Comparison of ENCODE assay signal across 1 cellular context in the genomic region with DNA sequence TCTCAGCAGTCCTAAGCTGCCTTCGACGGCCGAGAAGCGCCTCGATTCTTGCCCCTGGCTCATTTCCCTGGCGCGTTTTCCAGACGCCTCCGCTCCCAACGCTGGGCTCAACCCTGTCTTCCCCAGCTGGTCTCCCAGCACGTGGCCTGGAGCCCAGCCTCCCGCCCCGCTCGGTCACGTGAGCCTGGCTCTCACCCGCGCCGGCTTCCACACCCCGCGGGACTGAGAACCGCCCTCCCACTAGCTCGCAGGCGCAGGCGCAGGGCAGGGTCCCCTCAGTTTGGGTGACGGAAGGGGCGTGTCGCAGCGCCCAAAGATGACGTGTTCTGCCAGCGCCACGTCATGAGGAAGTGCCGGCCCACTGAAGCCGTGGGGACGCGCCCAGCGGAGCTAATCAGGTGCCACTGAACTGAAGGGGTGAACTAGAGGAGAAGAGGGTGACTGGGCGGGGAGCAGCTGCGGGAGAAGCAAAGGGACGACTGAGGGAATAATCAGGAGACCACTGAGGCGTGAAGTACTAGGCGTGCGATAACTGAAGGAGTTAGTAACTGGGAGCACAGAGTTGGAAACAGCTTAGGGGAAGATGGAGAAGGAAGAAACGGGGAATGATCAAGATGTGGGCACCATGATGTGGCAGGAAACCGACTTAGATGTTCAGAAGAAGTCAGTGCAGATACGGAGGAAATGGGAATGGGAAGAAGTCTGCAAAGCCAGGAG.
TF ChIP-seq lines count a peak whose summit lies in the region.

A gene with protein sequence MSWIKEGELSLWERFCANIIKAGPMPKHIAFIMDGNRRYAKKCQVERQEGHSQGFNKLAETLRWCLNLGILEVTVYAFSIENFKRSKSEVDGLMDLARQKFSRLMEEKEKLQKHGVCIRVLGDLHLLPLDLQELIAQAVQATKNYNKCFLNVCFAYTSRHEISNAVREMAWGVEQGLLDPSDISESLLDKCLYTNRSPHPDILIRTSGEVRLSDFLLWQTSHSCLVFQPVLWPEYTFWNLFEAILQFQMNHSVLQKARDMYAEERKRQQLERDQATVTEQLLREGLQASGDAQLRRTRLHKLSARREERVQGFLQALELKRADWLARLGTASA (plus strand): TSS at position 343 of the 717 bp plus-strand sequence. CDS start 625 bp downstream, outside the sequence.

TF ChIP-seq in WTC11, 78 proteins besides CTCF, POLR2A, EP300 and RAD21 (continued from another document and continues in another):
- TF ChIP-seq, protein P1, sequence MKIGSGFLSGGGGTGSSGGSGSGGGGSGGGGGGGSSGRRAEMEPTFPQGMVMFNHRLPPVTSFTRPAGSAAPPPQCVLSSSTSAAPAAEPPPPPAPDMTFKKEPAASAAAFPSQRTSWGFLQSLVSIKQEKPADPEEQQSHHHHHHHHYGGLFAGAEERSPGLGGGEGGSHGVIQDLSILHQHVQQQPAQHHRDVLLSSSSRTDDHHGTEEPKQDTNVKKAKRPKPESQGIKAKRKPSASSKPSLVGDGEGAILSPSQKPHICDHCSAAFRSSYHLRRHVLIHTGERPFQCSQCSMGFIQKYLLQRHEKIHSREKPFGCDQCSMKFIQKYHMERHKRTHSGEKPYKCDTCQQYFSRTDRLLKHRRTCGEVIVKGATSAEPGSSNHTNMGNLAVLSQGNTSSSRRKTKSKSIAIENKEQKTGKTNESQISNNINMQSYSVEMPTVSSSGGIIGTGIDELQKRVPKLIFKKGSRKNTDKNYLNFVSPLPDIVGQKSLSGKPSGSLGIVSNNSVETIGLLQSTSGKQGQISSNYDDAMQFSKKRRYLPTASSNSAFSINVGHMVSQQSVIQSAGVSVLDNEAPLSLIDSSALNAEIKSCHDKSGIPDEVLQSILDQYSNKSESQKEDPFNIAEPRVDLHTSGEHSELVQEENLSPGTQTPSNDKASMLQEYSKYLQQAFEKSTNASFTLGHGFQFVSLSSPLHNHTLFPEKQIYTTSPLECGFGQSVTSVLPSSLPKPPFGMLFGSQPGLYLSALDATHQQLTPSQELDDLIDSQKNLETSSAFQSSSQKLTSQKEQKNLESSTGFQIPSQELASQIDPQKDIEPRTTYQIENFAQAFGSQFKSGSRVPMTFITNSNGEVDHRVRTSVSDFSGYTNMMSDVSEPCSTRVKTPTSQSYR (CRISPR knock-in tag; IDR thresholded peaks at IDR 0.05), result peak; percentile 95
- TF ChIP-seq, protein P2, sequence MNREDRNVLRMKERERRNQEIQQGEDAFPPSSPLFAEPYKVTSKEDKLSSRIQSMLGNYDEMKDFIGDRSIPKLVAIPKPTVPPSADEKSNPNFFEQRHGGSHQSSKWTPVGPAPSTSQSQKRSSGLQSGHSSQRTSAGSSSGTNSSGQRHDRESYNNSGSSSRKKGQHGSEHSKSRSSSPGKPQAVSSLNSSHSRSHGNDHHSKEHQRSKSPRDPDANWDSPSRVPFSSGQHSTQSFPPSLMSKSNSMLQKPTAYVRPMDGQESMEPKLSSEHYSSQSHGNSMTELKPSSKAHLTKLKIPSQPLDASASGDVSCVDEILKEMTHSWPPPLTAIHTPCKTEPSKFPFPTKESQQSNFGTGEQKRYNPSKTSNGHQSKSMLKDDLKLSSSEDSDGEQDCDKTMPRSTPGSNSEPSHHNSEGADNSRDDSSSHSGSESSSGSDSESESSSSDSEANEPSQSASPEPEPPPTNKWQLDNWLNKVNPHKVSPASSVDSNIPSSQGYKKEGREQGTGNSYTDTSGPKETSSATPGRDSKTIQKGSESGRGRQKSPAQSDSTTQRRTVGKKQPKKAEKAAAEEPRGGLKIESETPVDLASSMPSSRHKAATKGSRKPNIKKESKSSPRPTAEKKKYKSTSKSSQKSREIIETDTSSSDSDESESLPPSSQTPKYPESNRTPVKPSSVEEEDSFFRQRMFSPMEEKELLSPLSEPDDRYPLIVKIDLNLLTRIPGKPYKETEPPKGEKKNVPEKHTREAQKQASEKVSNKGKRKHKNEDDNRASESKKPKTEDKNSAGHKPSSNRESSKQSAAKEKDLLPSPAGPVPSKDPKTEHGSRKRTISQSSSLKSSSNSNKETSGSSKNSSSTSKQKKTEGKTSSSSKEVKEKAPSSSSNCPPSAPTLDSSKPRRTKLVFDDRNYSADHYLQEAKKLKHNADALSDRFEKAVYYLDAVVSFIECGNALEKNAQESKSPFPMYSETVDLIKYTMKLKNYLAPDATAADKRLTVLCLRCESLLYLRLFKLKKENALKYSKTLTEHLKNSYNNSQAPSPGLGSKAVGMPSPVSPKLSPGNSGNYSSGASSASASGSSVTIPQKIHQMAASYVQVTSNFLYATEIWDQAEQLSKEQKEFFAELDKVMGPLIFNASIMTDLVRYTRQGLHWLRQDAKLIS (CRISPR knock-in tag; IDR thresholded peaks at IDR 0.05; ENCODE audit: borderline replicate concordance), result peak; percentile 97
- TF ChIP-seq HMGA2 (CRISPR knock-in tag; IDR thresholded peaks at IDR 0.05), result no peak
- TF ChIP-seq GABPB1 (CRISPR knock-in tag; IDR thresholded peaks at IDR 0.05), result peak; percentile 89
- TF ChIP-seq CREB1 (CRISPR knock-in tag; IDR thresholded peaks at IDR 0.05), result peak; percentile 97
- TF ChIP-seq, protein P3, sequence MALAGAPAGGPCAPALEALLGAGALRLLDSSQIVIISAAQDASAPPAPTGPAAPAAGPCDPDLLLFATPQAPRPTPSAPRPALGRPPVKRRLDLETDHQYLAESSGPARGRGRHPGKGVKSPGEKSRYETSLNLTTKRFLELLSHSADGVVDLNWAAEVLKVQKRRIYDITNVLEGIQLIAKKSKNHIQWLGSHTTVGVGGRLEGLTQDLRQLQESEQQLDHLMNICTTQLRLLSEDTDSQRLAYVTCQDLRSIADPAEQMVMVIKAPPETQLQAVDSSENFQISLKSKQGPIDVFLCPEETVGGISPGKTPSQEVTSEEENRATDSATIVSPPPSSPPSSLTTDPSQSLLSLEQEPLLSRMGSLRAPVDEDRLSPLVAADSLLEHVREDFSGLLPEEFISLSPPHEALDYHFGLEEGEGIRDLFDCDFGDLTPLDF (CRISPR knock-in tag; IDR thresholded peaks at IDR 0.05), result peak; percentile 89
- TF ChIP-seq, protein P4, sequence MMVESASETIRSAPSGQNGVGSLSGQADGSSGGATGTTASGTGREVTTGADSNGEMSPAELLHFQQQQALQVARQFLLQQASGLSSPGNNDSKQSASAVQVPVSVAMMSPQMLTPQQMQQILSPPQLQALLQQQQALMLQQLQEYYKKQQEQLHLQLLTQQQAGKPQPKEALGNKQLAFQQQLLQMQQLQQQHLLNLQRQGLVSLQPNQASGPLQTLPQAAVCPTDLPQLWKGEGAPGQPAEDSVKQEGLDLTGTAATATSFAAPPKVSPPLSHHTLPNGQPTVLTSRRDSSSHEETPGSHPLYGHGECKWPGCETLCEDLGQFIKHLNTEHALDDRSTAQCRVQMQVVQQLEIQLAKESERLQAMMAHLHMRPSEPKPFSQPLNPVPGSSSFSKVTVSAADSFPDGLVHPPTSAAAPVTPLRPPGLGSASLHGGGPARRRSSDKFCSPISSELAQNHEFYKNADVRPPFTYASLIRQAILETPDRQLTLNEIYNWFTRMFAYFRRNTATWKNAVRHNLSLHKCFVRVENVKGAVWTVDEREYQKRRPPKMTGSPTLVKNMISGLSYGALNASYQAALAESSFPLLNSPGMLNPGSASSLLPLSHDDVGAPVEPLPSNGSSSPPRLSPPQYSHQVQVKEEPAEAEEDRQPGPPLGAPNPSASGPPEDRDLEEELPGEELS (CRISPR knock-in tag; IDR thresholded peaks at IDR 0.05), result peak; percentile 95
- TF ChIP-seq CBFB (CRISPR knock-in tag; IDR thresholded peaks at IDR 0.05; ENCODE audit: low read depth), result no peak
- TF ChIP-seq ZNF416 (CRISPR knock-in tag; IDR thresholded peaks at IDR 0.05), result no peak; the same call in 1 of the 2 replicates
- no peak for TF ChIP-seq JAZF1 (CRISPR knock-in tag; IDR thresholded peaks at IDR 0.05)
- TF ChIP-seq, protein P5, sequence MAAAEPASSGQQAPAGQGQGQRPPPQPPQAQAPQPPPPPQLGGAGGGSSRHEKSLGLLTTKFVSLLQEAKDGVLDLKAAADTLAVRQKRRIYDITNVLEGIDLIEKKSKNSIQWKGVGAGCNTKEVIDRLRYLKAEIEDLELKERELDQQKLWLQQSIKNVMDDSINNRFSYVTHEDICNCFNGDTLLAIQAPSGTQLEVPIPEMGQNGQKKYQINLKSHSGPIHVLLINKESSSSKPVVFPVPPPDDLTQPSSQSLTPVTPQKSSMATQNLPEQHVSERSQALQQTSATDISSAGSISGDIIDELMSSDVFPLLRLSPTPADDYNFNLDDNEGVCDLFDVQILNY (CRISPR knock-in tag; IDR thresholded peaks at IDR 0.05), result peak; percentile 85
- TF ChIP-seq, protein P6, sequence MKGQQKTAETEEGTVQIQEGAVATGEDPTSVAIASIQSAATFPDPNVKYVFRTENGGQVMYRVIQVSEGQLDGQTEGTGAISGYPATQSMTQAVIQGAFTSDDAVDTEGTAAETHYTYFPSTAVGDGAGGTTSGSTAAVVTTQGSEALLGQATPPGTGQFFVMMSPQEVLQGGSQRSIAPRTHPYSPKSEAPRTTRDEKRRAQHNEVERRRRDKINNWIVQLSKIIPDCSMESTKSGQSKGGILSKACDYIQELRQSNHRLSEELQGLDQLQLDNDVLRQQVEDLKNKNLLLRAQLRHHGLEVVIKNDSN (CRISPR knock-in tag; IDR thresholded peaks at IDR 0.05), result peak; percentile 100
- TF ChIP-seq, protein P7, sequence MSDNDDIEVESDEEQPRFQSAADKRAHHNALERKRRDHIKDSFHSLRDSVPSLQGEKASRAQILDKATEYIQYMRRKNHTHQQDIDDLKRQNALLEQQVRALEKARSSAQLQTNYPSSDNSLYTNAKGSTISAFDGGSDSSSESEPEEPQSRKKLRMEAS (CRISPR knock-in tag; IDR thresholded peaks at IDR 0.05), result peak; percentile 100
- TF ChIP-seq, protein P8, sequence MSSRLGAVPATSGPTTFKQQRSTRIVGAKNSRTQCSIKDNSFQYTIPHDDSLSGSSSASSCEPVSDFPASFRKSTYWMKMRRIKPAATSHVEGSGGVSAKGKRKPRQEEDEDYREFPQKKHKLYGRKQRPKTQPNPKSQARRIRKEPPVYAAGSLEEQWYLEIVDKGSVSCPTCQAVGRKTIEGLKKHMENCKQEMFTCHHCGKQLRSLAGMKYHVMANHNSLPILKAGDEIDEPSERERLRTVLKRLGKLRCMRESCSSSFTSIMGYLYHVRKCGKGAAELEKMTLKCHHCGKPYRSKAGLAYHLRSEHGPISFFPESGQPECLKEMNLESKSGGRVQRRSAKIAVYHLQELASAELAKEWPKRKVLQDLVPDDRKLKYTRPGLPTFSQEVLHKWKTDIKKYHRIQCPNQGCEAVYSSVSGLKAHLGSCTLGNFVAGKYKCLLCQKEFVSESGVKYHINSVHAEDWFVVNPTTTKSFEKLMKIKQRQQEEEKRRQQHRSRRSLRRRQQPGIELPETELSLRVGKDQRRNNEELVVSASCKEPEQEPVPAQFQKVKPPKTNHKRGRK (CRISPR knock-in tag; IDR thresholded peaks at IDR 0.05; ENCODE audit: borderline replicate concordance), result no peak
- TF ChIP-seq NR3C1 (CRISPR knock-in tag; conservative IDR thresholded peaks at IDR 0.05; ENCODE audit: low read depth), result no peak
- peak; percentile 53 for TF ChIP-seq NFATC4 (CRISPR knock-in tag; IDR thresholded peaks at IDR 0.05)
- no peak for TF ChIP-seq ZNF232 (CRISPR knock-in tag; IDR thresholded peaks at IDR 0.05)
- peak; percentile 85; the same call in 1 of the 2 replicates for TF ChIP-seq RELA (CRISPR knock-in tag; IDR thresholded peaks at IDR 0.05; ENCODE audit: borderline replicate concordance)
- peak; percentile 65 for TF ChIP-seq ZNF121 (CRISPR knock-in tag; IDR thresholded peaks at IDR 0.05)
- TF ChIP-seq, protein P9, sequence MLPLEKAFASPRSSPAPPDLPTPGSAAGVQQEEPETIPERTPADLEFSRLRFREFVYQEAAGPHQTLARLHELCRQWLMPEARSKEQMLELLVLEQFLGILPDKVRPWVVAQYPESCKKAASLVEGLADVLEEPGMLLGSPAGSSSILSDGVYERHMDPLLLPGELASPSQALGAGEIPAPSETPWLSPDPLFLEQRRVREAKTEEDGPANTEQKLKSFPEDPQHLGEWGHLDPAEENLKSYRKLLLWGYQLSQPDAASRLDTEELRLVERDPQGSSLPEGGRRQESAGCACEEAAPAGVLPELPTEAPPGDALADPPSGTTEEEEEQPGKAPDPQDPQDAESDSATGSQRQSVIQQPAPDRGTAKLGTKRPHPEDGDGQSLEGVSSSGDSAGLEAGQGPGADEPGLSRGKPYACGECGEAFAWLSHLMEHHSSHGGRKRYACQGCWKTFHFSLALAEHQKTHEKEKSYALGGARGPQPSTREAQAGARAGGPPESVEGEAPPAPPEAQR (CRISPR knock-in tag; IDR thresholded peaks at IDR 0.05), result no peak
- TF ChIP-seq, protein P10, sequence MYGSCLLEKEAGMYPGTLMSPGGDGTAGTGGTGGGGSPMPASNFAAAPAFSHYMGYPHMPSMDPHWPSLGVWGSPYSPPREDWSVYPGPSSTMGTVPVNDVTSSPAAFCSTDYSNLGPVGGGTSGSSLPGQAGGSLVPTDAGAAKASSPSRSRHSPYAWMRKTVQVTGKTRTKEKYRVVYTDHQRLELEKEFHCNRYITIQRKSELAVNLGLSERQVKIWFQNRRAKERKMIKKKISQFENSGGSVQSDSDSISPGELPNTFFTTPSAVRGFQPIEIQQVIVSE (CRISPR knock-in tag; IDR thresholded peaks at IDR 0.05; ENCODE audit: borderline replicate concordance), result no peak
- TF ChIP-seq, protein P11, sequence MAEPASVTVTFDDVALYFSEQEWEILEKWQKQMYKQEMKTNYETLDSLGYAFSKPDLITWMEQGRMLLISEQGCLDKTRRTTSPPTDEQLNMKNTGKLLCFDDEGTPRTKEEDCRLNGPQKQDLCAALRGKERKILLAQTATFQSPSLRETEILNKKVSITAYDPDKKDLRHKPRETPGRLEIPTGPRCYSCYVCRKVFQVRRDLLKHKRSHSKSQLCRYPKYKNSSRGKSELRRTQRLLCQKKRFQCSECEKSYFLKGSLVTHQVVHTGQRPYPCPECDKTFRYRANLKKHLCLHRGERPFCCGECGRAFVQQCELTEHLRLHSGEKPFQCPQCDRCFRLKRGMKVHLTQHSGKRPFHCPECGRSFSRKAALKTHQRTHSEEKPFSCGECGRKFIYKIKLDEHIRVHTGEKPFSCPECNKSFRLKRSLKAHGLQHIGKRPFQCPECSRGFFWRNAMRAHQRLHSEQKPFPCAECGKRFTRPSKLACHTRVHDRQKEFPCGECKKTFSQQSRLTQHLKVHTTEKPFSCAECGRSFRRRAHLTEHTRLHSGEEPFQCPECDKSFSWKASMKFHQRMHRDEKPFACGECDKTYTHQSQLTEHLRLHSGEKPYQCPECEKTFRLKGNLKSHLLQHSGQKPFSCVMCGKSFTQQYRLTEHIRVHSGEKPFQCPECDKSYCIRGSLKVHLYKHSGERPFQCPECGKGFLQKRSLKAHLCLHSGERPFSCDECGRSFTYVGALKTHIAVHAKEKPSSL (CRISPR knock-in tag; conservative IDR thresholded peaks at IDR 0.05), result no peak
- no peak for TF ChIP-seq RORB (CRISPR knock-in tag; IDR thresholded peaks at IDR 0.05)
- TF ChIP-seq, protein P12, sequence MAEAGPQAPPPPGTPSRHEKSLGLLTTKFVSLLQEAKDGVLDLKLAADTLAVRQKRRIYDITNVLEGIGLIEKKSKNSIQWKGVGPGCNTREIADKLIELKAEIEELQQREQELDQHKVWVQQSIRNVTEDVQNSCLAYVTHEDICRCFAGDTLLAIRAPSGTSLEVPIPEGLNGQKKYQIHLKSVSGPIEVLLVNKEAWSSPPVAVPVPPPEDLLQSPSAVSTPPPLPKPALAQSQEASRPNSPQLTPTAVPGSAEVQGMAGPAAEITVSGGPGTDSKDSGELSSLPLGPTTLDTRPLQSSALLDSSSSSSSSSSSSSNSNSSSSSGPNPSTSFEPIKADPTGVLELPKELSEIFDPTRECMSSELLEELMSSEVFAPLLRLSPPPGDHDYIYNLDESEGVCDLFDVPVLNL (CRISPR knock-in tag; IDR thresholded peaks at IDR 0.05; ENCODE audit: borderline replicate concordance, low read depth), result no peak
- peak; percentile 96 for TF ChIP-seq FOXK1 (CRISPR knock-in tag; IDR thresholded peaks at IDR 0.05)
- peak; percentile 63 for TF ChIP-seq NR2C2 (CRISPR knock-in tag; IDR thresholded peaks at IDR 0.05)
- no peak for TF ChIP-seq ESRRA (CRISPR knock-in tag; IDR thresholded peaks at IDR 0.05; ENCODE audit: borderline replicate concordance)
- peak; percentile 84; the same call in 1 of the 2 replicates for TF ChIP-seq TEAD1 (CRISPR knock-in tag; IDR thresholded peaks at IDR 0.05)
